Comparison of ENCODE assay signal across 10 cellular contexts in the genomic region with DNA sequence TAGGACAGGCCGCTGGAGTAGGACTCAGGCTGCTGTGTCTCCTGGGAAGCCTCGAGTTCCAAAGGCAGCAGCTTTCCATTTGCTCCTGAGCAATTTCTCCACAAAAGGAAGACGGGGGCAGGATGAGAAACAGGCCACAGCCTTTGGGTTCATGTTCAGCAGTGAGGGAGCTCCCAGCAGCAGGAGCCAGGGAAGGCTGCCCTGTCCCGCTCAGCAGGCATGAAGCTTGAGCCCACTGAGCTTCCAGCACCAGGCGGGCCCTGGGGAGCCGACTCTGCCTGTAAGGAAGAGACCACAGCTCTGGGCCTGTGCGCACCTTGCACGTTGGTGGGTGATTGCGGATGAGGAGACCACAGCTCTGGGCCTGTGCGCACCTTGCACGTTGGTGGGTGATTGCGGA.
"Had no signal": no experiment of that assay in that cellular context is flagged by ENCODE, and none has a peak within 500 bp of the region (broad histone marks: within the 10 kb centered on the region; RNA-seq: fewer than 3 reads in every experiment).

No MANE protein-coding gene starts in this region.

- H3K9ac ChIP-seq: GM23248 had no signal

- H3K27ac ChIP-seq: GM23248 had no signal

- FAIRE-seq: H1, H54 had no signal

- H3K4me3 ChIP-seq: GM23248, GM23338, HAP-1 had no signal

- DNase-seq: GM23248, GOT3, H7, H9, HCEC 1CT, HFFc6 had no signal

- H3K9me3 ChIP-seq: HAP-1 had no signal

- H3K36me3 ChIP-seq: HAP-1 had no signal

- H3K4me2 ChIP-seq: GM23338 had no signal

- H2AFZ ChIP-seq: GM23248, GM23338 had no signal

- H3K4me1 ChIP-seq: HAP-1 had no signal
